Comparison of ENCODE assay signal across 32 cellular contexts in the genomic region with DNA sequence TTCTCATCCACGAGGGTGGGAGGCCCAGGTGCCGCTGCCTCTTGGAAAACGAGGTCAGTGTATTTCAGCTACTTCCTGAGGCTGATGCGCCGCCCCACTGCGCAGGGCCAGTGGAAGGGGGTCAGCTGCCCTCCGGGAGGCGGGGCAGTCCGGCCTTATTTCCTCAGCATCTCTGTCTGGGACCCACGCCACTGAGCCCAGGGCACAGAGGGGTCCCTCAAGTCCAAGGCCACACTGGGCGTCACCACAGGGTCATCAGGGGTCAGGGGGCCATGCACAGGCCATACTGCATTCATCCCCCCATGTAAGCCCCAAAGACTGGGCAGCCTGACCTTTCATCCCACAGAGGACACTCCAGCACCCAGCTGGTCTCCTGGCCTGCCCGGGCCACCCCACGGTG.
"Had no signal": no experiment of that assay in that cellular context is flagged by ENCODE, and none has a peak within 500 bp of the region (broad histone marks: within the 10 kb centered on the region; RNA-seq: fewer than 3 reads in every experiment).

No MANE protein-coding gene starts in this region.

- ATAC-seq: activated CD4-positive, alpha-beta T cell treated with anti-CD3 and anti-CD28 coated beads for 36 hours; activated CD4-positive, CD25-positive, alpha-beta regulatory T cell treated with anti-CD3 and anti-CD28 coated beads, Interleukin-2, amount 50 U/mL, for 24 hours; activated CD8-positive, alpha-beta T cell treated with anti-CD3 and anti-CD28 coated beads, Interleukin-2, amount 10 ng/mL, durations not matched to agents 7 days and 5 days; activated naive CD8-positive, alpha-beta T cell treated with anti-CD3 and anti-CD28 coated beads, Interleukin-2, amount 50 U/mL, for 24 hours; activated T-cell treated with anti-CD3 and anti-CD28 coated beads, Interleukin-2, amount 50 U/mL, for 4 hours had no signal

- H3K27ac ChIP-seq: cardiac muscle cell, SK-N-MC had no signal

- H3K4me1 Mint-ChIP-seq: central memory CD8-positive, alpha-beta T cell had no signal

- H3K27ac Mint-ChIP-seq: activated CD4-positive, alpha-beta T cell treated with anti-CD3 and anti-CD28 coated beads for 36 hours; activated CD4-positive, alpha-beta T cell treated with anti-CD3 and anti-CD28 coated beads, Interleukin-2, amount 10 ng/mL, durations not matched to agents 7 days and 5 days; activated CD8-positive, alpha-beta T cell treated with anti-CD3 and anti-CD28 coated beads, Interleukin-2, amount 10 ng/mL, durations not matched to agents 7 days and 5 days; activated naive CD4-positive, alpha-beta T cell treated with anti-CD3 and anti-CD28 coated beads for 36 hours; activated naive CD8-positive, alpha-beta T cell; activated naive CD8-positive, alpha-beta T cell treated with anti-CD3 and anti-CD28 coated beads, Interleukin-2, amount 50 U/mL, for 24 hours; activated T-helper 1 cell treated with anti-CD3 and anti-CD28 coated beads, Interleukin-12 subunit alpha, Interleukin-12 subunit beta, Interleukin-2, Interleukin-4 antibody, amounts not matched to agents 30 ng/mL and 10 ng/mL and 1 ng/mL, durations not matched to agents 14 hours and 24 hours and 36 hours had no signal

- H3K36me3 ChIP-seq: cardiac muscle cell, MG63 had no signal

- H3K36me3 Mint-ChIP-seq: activated naive CD8-positive, alpha-beta T cell had no signal

- H3K4me3 Mint-ChIP-seq: activated CD4-positive, alpha-beta T cell treated with anti-CD3 and anti-CD28 coated beads for 36 hours; activated CD4-positive, alpha-beta T cell treated with anti-CD3 and anti-CD28 coated beads, Interleukin-2, amount 10 ng/mL, durations not matched to agents 7 days and 5 days; activated CD8-positive, alpha-beta T cell treated with anti-CD3 and anti-CD28 coated beads, Interleukin-2, amount 10 ng/mL, durations not matched to agents 7 days and 5 days; activated naive CD4-positive, alpha-beta T cell treated with anti-CD3 and anti-CD28 coated beads for 36 hours; activated naive CD8-positive, alpha-beta T cell; activated naive CD8-positive, alpha-beta T cell treated with anti-CD3 and anti-CD28 coated beads, Interleukin-2, amount 50 U/mL, for 24 hours; activated T-cell treated with anti-CD3 and anti-CD28 coated beads, Interleukin-2, amount 50 U/mL, for 4 hours; activated T-helper 1 cell treated with anti-CD3 and anti-CD28 coated beads, Interleukin-12 subunit alpha, Interleukin-12 subunit beta, Interleukin-2, Interleukin-4 antibody, amounts not matched to agents 30 ng/mL and 10 ng/mL and 1 ng/mL, durations not matched to agents 14 hours and 24 hours and 36 hours; central memory CD8-positive, alpha-beta T cell had no signal

- H3K9me3 Mint-ChIP-seq: activated CD4-positive, alpha-beta T cell treated with anti-CD3 and anti-CD28 coated beads, Interleukin-2, amount 10 ng/mL, durations not matched to agents 7 days and 5 days; activated naive CD4-positive, alpha-beta T cell treated with anti-CD3 and anti-CD28 coated beads for 36 hours; activated naive CD8-positive, alpha-beta T cell treated with anti-CD3 and anti-CD28 coated beads, Interleukin-2, amount 50 U/mL, for 24 hours; activated T-cell treated with anti-CD3 and anti-CD28 coated beads, Interleukin-2, amount 50 U/mL, for 4 hours; activated T-helper 1 cell treated with anti-CD3 and anti-CD28 coated beads, Interleukin-12 subunit alpha, Interleukin-12 subunit beta, Interleukin-2, Interleukin-4 antibody, amounts not matched to agents 30 ng/mL and 10 ng/mL and 1 ng/mL, durations not matched to agents 14 hours and 24 hours and 36 hours; central memory CD8-positive, alpha-beta T cell had no signal

- H3K9me3 ChIP-seq: MG63 had no signal

- H3K27me3 ChIP-seq: cardiac muscle cell, MG63 had no signal

- H3K4me3 ChIP-seq: cardiac muscle cell, MG63, SK-N-MC had no signal

- H3K27me3 Mint-ChIP-seq: activated CD4-positive, alpha-beta T cell treated with anti-CD3 and anti-CD28 coated beads for 36 hours; activated CD4-positive, alpha-beta T cell treated with anti-CD3 and anti-CD28 coated beads, Interleukin-2, amount 10 ng/mL, durations not matched to agents 7 days and 5 days; activated naive CD8-positive, alpha-beta T cell; activated naive CD8-positive, alpha-beta T cell treated with anti-CD3 and anti-CD28 coated beads, Interleukin-2, amount 50 U/mL, for 24 hours; central memory CD8-positive, alpha-beta T cell had no signal

- DNase-seq: activated CD4-positive, alpha-beta T cell treated with anti-CD3 and anti-CD28 coated beads for 36 hours; activated CD4-positive, alpha-beta T cell treated with anti-CD3 and anti-CD28 coated beads, Interleukin-2, amount 10 ng/mL, durations not matched to agents 7 days and 5 days; activated CD4-positive, alpha-beta T cell treated with anti-CD3 and anti-CD28 coated beads, Interleukin-2, amount 50 U/mL, for 48 hours; activated CD8-positive, alpha-beta T cell treated with anti-CD3 and anti-CD28 coated beads, Interleukin-2, amount 10 ng/mL, durations not matched to agents 7 days and 5 days; activated gamma-delta T cell treated with Interleukin-2 at 50 U/mL for 16 hours; activated naive CD4-positive, alpha-beta T cell treated with anti-CD3 and anti-CD28 coated beads for 36 hours; activated naive CD8-positive, alpha-beta T cell treated with anti-CD3 and anti-CD28 coated beads, Interleukin-2, amount 50 U/mL, for 24 hours; activated T-cell treated with anti-CD3 and anti-CD28 coated beads for 4 hours; activated T-cell treated with anti-CD3 and anti-CD28 coated beads, Interleukin-2, amount 50 U/mL, for 4 hours; aorta; Kasumi-1; KG1; MG63; NCI-H1105; NCI-H1417 treated with DMSO at 0.1 percent for 48 hours; NCI-H187 treated with DMSO at 0.1 percent for 48 hours; NCI-H2081; NCI-H2171 treated with DMSO at 0.1 percent for 48 hours; NCI-H2227 treated with DMSO at 0.1 percent for 48 hours; NCI-H446; NCI-H510A treated with DMSO at 0.1 percent for 48 hours; NCI-H526 treated with DMSO at 0.1 percent for 48 hours; NCI-H774; OCI-M1; Right ventricle myocardium superior; T1000 had no signal
